8 cellular contexts compared by ENCODE assay signal in the genomic region with DNA sequence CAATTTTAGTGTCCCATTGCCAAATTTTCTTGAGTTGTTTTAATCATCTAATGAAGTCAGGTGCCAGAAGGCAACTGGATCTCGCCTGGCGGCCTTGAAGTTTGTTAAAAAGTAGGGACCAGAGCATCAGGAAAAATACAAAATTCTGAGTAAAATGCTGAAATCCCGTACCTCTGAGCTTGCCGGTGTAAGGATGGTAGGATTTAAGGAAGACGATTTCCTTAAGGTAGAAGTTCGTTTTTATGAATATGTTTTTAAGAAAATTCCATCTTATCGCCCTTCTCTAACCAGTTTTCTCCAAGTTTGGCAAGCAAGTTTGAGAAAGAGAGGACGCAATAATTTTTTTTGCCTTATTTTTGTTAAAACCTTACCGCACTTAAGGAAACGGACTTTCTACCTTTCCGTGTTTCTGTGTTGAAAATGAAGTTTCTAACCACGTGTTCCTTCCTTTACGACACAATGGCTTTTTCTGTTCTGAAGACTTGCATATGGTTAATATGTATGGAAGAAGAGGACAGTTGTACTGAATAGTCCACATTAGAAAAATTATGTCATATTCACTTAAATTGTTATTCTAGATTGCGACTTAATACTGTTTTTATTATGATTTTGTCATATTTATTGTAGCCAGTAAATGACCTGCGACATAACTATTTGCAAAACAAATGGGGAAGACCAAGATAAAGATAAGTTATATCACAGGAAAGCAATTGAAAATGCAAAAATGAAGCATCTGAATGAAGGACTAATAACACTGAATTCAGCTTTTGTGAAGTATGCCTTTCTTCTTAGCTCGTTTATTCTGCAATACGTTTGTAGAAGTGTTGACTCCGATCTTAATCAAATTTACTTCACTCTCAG. TPM values are rescaled to one million over a fixed set of nuclear protein-coding genes. Genes with fewer than 3 reads are reported as not detected.
DNase-seq lines count a peak whose midpoint lies in the region; ATAC-seq and TF ChIP-seq lines count a peak whose summit lies in the region.

No MANE protein-coding gene starts in this region.

- H3K36me3 ChIP-seq in RWPE2 (ENCODE audit: low read depth), result peaks cover 7% of the 10 kb centered on the region
- H3K36me3 ChIP-seq in prostate gland, result no peaks in the 10 kb centered on the region

- TF ChIP-seq POLR2A in prostate gland (IDR thresholded peaks at IDR 0.05), result no peak

- ATAC-seq in RWPE2 (ENCODE audit: low read depth) (no peak), GM19328 (IDR thresholded peaks at IDR 0.05; ENCODE audit: unreplicated experiment) (no peak)

- H3K27ac ChIP-seq in RWPE2 (ENCODE audit: poor library complexity, severe bottlenecking) (peak overlapping the region; percentile 22), prostate gland (peak overlapping the region; percentile 8 to 57)

- H3K4me1 ChIP-seq in RWPE2 (ENCODE audit: insufficient read depth, poor library complexity, severe bottlenecking), result peaks cover 3% of the 10 kb centered on the region
- H3K4me1 ChIP-seq in prostate gland (replicated peaks), result no peaks in the 10 kb centered on the region

- H3K4me3 ChIP-seq in GM12875 (ENCODE audit: low read depth, low read length), result peak overlapping the region; percentile 66
- peak overlapping the region; percentile 48 for H3K4me3 ChIP-seq in RWPE2 (ENCODE audit: severe bottlenecking)
- peak overlapping the region; percentile 79 for H3K4me3 ChIP-seq in fibroblast of mammary gland (ENCODE audit: control insufficient read depth, low read depth, low read length)
- H3K4me3 ChIP-seq in prostate gland, result peak overlapping the region; percentile 35 to 42

- DNase-seq in RWPE2 (ENCODE audit: low spot score) (no peak), fibroblast of mammary gland (ENCODE audit: low read depth) (peak; percentile 24), prostate gland (ENCODE audit: low spot score) (no peak), D341Med (ENCODE audit: low spot score) (no peak), mucosa of gallbladder (ENCODE audit: low spot score) (no peak), NCI-H1105 (lab: John Stamatoyannopoulos, UW) (no peak)

- WGBS in prostate gland, result 27% methylated on average over 18 of the region's 18 CpGs

- no peaks in the 10 kb centered on the region for H3K9me3 ChIP-seq in RWPE2 (ENCODE audit: severe bottlenecking)
- no peaks in the 10 kb centered on the region for H3K9me3 ChIP-seq in prostate gland

- intact Hi-C loops in prostate gland (cut with DNase I), result no loop called here

- TF ChIP-seq CTCF in GM12875 (IDR thresholded peaks at IDR 0.05; ENCODE audit: borderline replicate concordance, insufficient read depth, low read depth, low read length) (no peak), RWPE2 (IDR thresholded peaks at IDR 0.05; ENCODE audit: poor library complexity, severe bottlenecking) (no peak), fibroblast of mammary gland (conservative IDR thresholded peaks at IDR 0.05; ENCODE audit: control insufficient read depth, insufficient read depth, low read depth, low read length) (no peak), prostate gland (IDR thresholded peaks at IDR 0.05) (no peak)

- no peaks in the 10 kb centered on the region for H3K27me3 ChIP-seq in RWPE2 (ENCODE audit: insufficient read depth, poor library complexity, severe bottlenecking)
- no peaks in the 10 kb centered on the region for H3K27me3 ChIP-seq in prostate gland (replicated peaks; ENCODE audit: insufficient read depth)

RNA-seq across cellular contexts. Expression of gene ATF7IP2, which starts 0.9 kb away (rescaled TPM):
- total RNA-seq in prostate gland, result 10 to 100 TPM in 1 of 2 donors, 1 to 10 TPM in 1; 1.2 to 94.3 TPM
- total RNA-seq in mucosa of gallbladder, result 13.6 TPM
